11 cellular contexts compared by ENCODE assay signal in the genomic region with DNA sequence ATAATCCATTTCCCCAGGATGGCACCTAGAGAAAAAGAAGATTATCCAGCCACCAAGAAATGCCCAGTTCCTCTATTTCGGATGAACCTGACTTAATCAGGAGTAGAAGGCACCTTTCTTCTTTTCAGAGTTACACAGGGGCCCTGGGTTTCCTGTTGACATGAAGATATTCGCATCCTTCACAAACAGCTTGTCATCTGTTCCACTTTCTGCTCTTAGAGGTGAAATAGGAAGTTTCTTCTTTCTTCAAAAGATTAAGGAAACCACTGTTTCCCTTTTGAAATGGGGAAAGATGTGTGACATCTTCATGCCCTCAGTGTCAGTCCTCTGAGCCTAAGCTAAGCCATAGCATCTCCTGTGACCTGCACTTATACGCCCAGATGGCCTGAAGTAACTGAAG. TPM values are rescaled to one million over a fixed set of nuclear protein-coding genes. Genes with fewer than 3 reads are reported as not detected.
DNase-seq lines count a peak whose midpoint lies in the region; ATAC-seq, FAIRE-seq and TF ChIP-seq lines count a peak whose summit lies in the region.
"Had no signal": no experiment of that assay in that cellular context is flagged by ENCODE, and none has a peak within 500 bp of the region (broad histone marks: within the 10 kb centered on the region; RNA-seq: fewer than 3 reads in every experiment).

No MANE protein-coding gene starts in this region.

- in situ Hi-C loops in GM12878 (cut with MboI) = loop anchor here (10.0 kb wide), 1 partner anchor 1690 kb away; no protein-coding TSS in a partner anchor

- H3K4me3 ChIP-seq in GM12865 (ENCODE audit: low read depth, low read length) (no peak overlapping the region), Loucy (ENCODE audit: low read length, poor library complexity, severe bottlenecking) (no peak overlapping the region), GM12878 (no peak overlapping the region)
- H3K4me3 ChIP-seq: left lung had no signal

- H3K79me2 ChIP-seq in Loucy (ENCODE audit: insufficient read depth, low read length) (no peaks in the 10 kb centered on the region), GM12878 (ENCODE audit: control insufficient read depth, insufficient read depth, low read length) (no peaks in the 10 kb centered on the region)

- TF ChIP-seq POLR2A in GM12878 (IDR thresholded peaks at IDR 0.05; ENCODE audit: low read depth, low read length) = no peak

- H3K9me2 ChIP-seq in Loucy (replicated peaks; ENCODE audit: low read depth, low read length) = no peaks in the 10 kb centered on the region

- ATAC-seq in GM21723 (IDR thresholded peaks at IDR 0.05; ENCODE audit: unreplicated experiment) (peak; percentile 65), GM12878 (no peak; the same call in 2 of the 3 replicates), foreskin keratinocyte (no peak)
- ATAC-seq: left lung had no signal

- no TSS peak for BruUV-seq in GM12878 (replicated peaks; lab: Mats Ljungman, UMichigan)

- no peak for TF ChIP-seq EP300 in GM12878 (IDR thresholded peaks at IDR 0.05; ENCODE audit: borderline replicate concordance in 1 of 2, control insufficient read depth in 1 of 2, low read depth in 2 of 2, low read length in 2 of 2)

- CTCF ChIA-PET in GM12878 (lab: Yijun Ruan, JAX) = no interaction called here

- POLR2A ChIA-PET in GM12878 (lab: Charles Lee) = no interaction called here

- RAD21 ChIA-PET in GM12878 (lab: Charles Lee; ENCODE audit: unreplicated experiment) = no interaction called here

- H3K27me3 ChIP-seq in Loucy (ENCODE audit: insufficient read depth, low read length, poor library complexity, severe bottlenecking) (no peaks in the 10 kb centered on the region), GM12878 (replicated peaks in 1 of 2; ENCODE audit: control insufficient read depth in 2 of 2, insufficient read depth in 2 of 2, low read length in 1 of 2) (no peaks in the 10 kb centered on the region), foreskin keratinocyte (no peaks in the 10 kb centered on the region)
- H3K27me3 ChIP-seq: left lung had no signal

- SMC1A ChIA-PET in GM12878 (lab: Charles Lee; ENCODE audit: uncharacterized antibody, unreplicated experiment) = no interaction called here

- H3K4me1 ChIP-seq in Loucy (ENCODE audit: insufficient read depth, low read length, poor library complexity, severe bottlenecking) = peaks cover 8% of the 10 kb centered on the region
- H3K4me1 ChIP-seq in GM12878 (ENCODE audit: control insufficient read depth, insufficient read depth, low read length) = no peaks in the 10 kb centered on the region
- no peaks in the 10 kb centered on the region for H3K4me1 ChIP-seq in foreskin keratinocyte
- H3K4me1 ChIP-seq: left lung had no signal

- TF ChIP-seq CTCF in GM12865 (IDR thresholded peaks at IDR 0.05; ENCODE audit: insufficient read depth, low read depth, low read length, missing control alignments) (no peak), Loucy (conservative IDR thresholded peaks at IDR 0.05; ENCODE audit: low read length) (no peak), GM12878 (IDR thresholded peaks at IDR 0.05 in 2 of 3, conservative IDR thresholded peaks at IDR 0.05 in 1 of 3; ENCODE audit: control insufficient read depth in 2 of 3, extremely low read depth in 1 of 3, insufficient read depth in 1 of 3, low read depth in 3 of 3, low read length in 3 of 3) (no peak), foreskin keratinocyte (conservative IDR thresholded peaks at IDR 0.05) (no peak)

- H3K4me2 ChIP-seq in Loucy (ENCODE audit: low read depth, low read length, poor library complexity, severe bottlenecking) (peak overlapping the region; percentile 5), GM12878 (ENCODE audit: control insufficient read depth, insufficient read depth) (no peak overlapping the region)

- 14% methylated on average over 3 of the region's 3 CpGs for WGBS in GM12878 (ENCODE audit: insufficient coverage, insufficient replicate concordance, low lambda C conversion rate, missing lambda C conversion rate)

- TF ChIP-seq RAD21 in GM12878 (IDR thresholded peaks at IDR 0.05; ENCODE audit: insufficient read depth, low read depth, low read length) = no peak

- H3K36me3 ChIP-seq in Loucy (ENCODE audit: insufficient read depth, low read length) (no peaks in the 10 kb centered on the region), GM12878 (ENCODE audit: control insufficient read depth in 2 of 2, insufficient read depth in 2 of 2, low read length in 1 of 2) (no peaks in the 10 kb centered on the region)
- H3K36me3 ChIP-seq: left lung had no signal

- intact Hi-C loops in GM12878 (cut with micrococcal nuclease; ENCODE audit: unreplicated experiment) = no loop called here

- no peaks in the 10 kb centered on the region for H4K20me1 ChIP-seq in Loucy (ENCODE audit: insufficient read depth, low read length, poor library complexity, severe bottlenecking)
- H4K20me1 ChIP-seq in GM12878 (ENCODE audit: control insufficient read depth, insufficient read depth) = no peaks in the 10 kb centered on the region

- DNase-seq in GM12865 (ENCODE audit: low read depth) = peak; percentile 46
- peak; percentile 12 for DNase-seq in GM12878 (ENCODE audit: low read depth, low spot score)
- no peak for DNase-seq in pons (ENCODE audit: low spot score)
- no peak for DNase-seq in putamen (ENCODE audit: low spot score)
- no peak for DNase-seq in foreskin keratinocyte
- DNase-seq in COLO829 (ENCODE audit: low spot score) = no peak
- DNase-seq: left lung, NCI-H1105 had no signal

- no peaks in the 10 kb centered on the region for H3F3A ChIP-seq in Loucy (ENCODE audit: low read depth)

- FAIRE-seq in GM12878 (lab: Jason Lieb, UNC) = no peak

- 0 out of 2 replicates have a peak overlapping the region, but pooled peaks have one; percentile 13 for H2AFZ ChIP-seq in Loucy (ENCODE audit: low read length)
- no peak overlapping the region for H2AFZ ChIP-seq in GM12878 (ENCODE audit: control insufficient read depth, low read depth, low read length)

- H3K27ac ChIP-seq in GM12878 (ENCODE audit: control insufficient read depth, insufficient read depth) (no peak overlapping the region), foreskin keratinocyte (no peak overlapping the region)
- H3K27ac ChIP-seq: RWPE1 had no signal

- H3K9me3 ChIP-seq in Loucy (ENCODE audit: insufficient read depth, low read depth, low read length) (no peaks in the 10 kb centered on the region), GM12878 (replicated peaks; ENCODE audit: control insufficient read depth, insufficient read depth, low read length) (no peaks in the 10 kb centered on the region)
- H3K9me3 ChIP-seq: left lung had no signal

- H3K9ac ChIP-seq in Loucy (ENCODE audit: low read depth, low read length, poor library complexity, severe bottlenecking) = no peak overlapping the region
- H3K9ac ChIP-seq in GM12878 (ENCODE audit: control insufficient read depth, insufficient read depth, low read length) = no peak overlapping the region

TF ChIP-seq in GM12878, 131 proteins besides CTCF, POLR2A, EP300 and RAD21:
- TF ChIP-seq YY1 (IDR thresholded peaks at IDR 0.05; ENCODE audit: low read depth, low read length) (no peak), SP1 (IDR thresholded peaks at IDR 0.05; ENCODE audit: low read depth, low read length) (no peak), PML (IDR thresholded peaks at IDR 0.05; ENCODE audit: low read length) (no peak), ASH2L (IDR thresholded peaks at IDR 0.05; ENCODE audit: borderline replicate concordance, low read depth) (no peak), SPI1 (IDR thresholded peaks at IDR 0.05; ENCODE audit: borderline replicate concordance, insufficient read depth, low read depth, low read length) (peak; percentile 73; the same call in 1 of the 2 replicates)

RNA-seq across cellular contexts. Expression of a gene that starts 39.1 kb away (rescaled TPM):
- 75.5 and 80.2 TPM in 2 replicates for total RNA-seq in GM12878 (2013; cell fraction: nucleolus; rRNA removed)
- total RNA-seq in GM12878 (2014; rRNA removed) (13.4 and 17.4 TPM in 2 replicates), GM12878 (2014; rRNA removed; fragmentation: Illumina TruSeq; extraction: Trizol) (32.3 and 32.7 TPM in 2 replicates), GM12878 (2021) (46.5 and 47.4 TPM in 2 replicates), foreskin keratinocyte (86.7 and 89.4 TPM in 2 replicates)
- polyA plus RNA-seq in GM12878 (2011; ENCODE audit: low read depth) = 8.1 TPM
- polyA plus RNA-seq in GM12878 (2011; rRNA removed) (38.7 and 91.6 TPM in 2 replicates), GM12878 (2014; fragmentation: Illumina TruSeq; extraction: Trizol) (31.0 and 35.5 TPM in 2 replicates), GM12878 (2014; fragmentation: Nextera tagmentation; extraction: Ambion mirVana) (10 to 100 TPM; 45.5 to 67.0 TPM), GM12878 (2014; rRNA removed) (21.5 and 26.3 TPM in 2 replicates), GM12878 (2016; fragmentation: Nextera tagmentation; extraction: Ambion mirVana) (10 to 100 TPM; 94.8 to 98.8 TPM), foreskin keratinocyte (59.9 and 70.2 TPM in 2 replicates)
- polyA plus RNA-seq in GM12878 (2011; cell fraction: cytosol; rRNA removed) = 7.4 and 11.3 TPM in 2 replicates
- polyA plus RNA-seq in GM12878 (2011; cell fraction: nucleus; rRNA removed) = 13.0 and 14.4 TPM in 2 replicates
- 26.7 and 27.2 TPM in 2 replicates for polyA plus RNA-seq in GM12878 (2012)
- 10.8 and 16.4 TPM in 2 replicates for polyA minus RNA-seq in GM12878 (2011; rRNA and poly(A)+ RNA removed)
- polyA minus RNA-seq in GM12878 (2011; cell fraction: cytosol; rRNA and poly(A)+ RNA removed) = 6.9 and 13.3 TPM in 2 replicates
- 18.5 and 29.7 TPM in 2 replicates for polyA minus RNA-seq in GM12878 (2011; cell fraction: nucleus; rRNA and poly(A)+ RNA removed)

Comparison
In these comparisons a context has a peak if more than half of its experiments do, and no peak if none do; other contexts are left out.
1. DNase-seq: peak in GM12865 (single experiment) and GM12878 (single experiment); none in pons (single experiment), putamen (single experiment), foreskin keratinocyte (0 of 2) and COLO829 (single experiment).